ENCODE assay signal across 39 cellular contexts in genomic region chr1:152770411-152770810, GRCh38. TPM values are rescaled to one million over a fixed set of nuclear protein-coding genes. Genes with fewer than 3 reads are reported as not detected.
"Had no signal": no experiment of that assay in that cellular context is flagged by ENCODE, and none has a peak within 500 bp of the region (broad histone marks: within the 10 kb centered on the region; RNA-seq: fewer than 3 reads in every experiment).

No MANE protein-coding gene starts in this region.

- H3K27ac ChIP-seq: brain microvascular endothelial cell, gastroesophageal sphincter, heart right ventricle, WERI-Rb-1 had no signal

- H3K36me3 Mint-ChIP-seq: activated CD4-positive, alpha-beta memory T cell treated with anti-CD3 and anti-CD28 coated beads for 36 hours; activated CD8-positive, alpha-beta memory T cell treated with anti-CD3 and anti-CD28 coated beads, Interleukin-2, amount 10 ng/mL, durations not matched to agents 7 days and 5 days; activated naive CD8-positive, alpha-beta T cell had no signal

- H3K4me1 Mint-ChIP-seq: activated B cell treated with CpG ODN at 0.5 μM for 24 hours; activated CD8-positive, alpha-beta memory T cell treated with anti-CD3 and anti-CD28 coated beads, Interleukin-2, amount 10 ng/mL, durations not matched to agents 7 days and 5 days; activated T-helper 17 cell treated with anti-CD3 and anti-CD28 coated beads, Interleukin-2, amount 50 U/mL, for 72 hours had no signal

- H3K4me3 ChIP-seq: gastroesophageal sphincter, heart right ventricle had no signal

- DNase-seq: activated B cell treated with CpG ODN at 0.5 μM for 24 hours; activated CD4-positive, alpha-beta memory T cell treated with anti-CD3 and anti-CD28 coated beads for 36 hours; activated CD4-positive, alpha-beta T cell treated with anti-CD3 and anti-CD28 coated beads for 48 hours; activated CD8-positive, alpha-beta memory T cell treated with anti-CD3 and anti-CD28 coated beads, Interleukin-2, amount 10 ng/mL, durations not matched to agents 7 days and 5 days; activated CD8-positive, alpha-beta memory T cell treated with anti-CD3 and anti-CD28 coated beads, Interleukin-2, amount 50 U/mL, for 4 hours; activated CD8-positive, alpha-beta T cell treated with anti-CD3 and anti-CD28 coated beads, Interleukin-2, amount 10 ng/mL, durations not matched to agents 7 days and 5 days; activated effector memory CD4-positive, alpha-beta T cell treated with Interleukin-2 at 50 U/mL for 16 hours; activated gamma-delta T cell treated with Interleukin-2 at 50 U/mL for 16 hours; activated naive CD4-positive, alpha-beta T cell treated with anti-CD3 and anti-CD28 coated beads, Interleukin-2, amount 50 U/mL, for 16 hours; activated naive CD4-positive, alpha-beta T cell treated with Interleukin-2 at 50 U/mL for 16 hours; activated T-cell treated with anti-CD3 and anti-CD28 coated beads, Interleukin-2, amount 50 U/mL, for 1 hour; activated T-cell treated with anti-CD3 and anti-CD28 coated beads, Interleukin-2, amount 50 U/mL, for 72 hours; amniotic stem cell; anterior cingulate cortex; brain microvascular endothelial cell; caudate nucleus; cortex of kidney; dermis blood vessel endothelial cell; effector CD4-positive, alpha-beta T cell; effector memory CD8-positive, alpha-beta T cell; foreskin melanocyte; heart right ventricle; T-helper 1 cell; T-helper 17 cell; T1000; WERI-Rb-1 had no signal

- H3K9me3 ChIP-seq: gastroesophageal sphincter had no signal

- H3K4me3 Mint-ChIP-seq: activated B cell treated with CpG ODN at 0.5 μM for 24 hours; activated CD4-positive, alpha-beta memory T cell treated with anti-CD3 and anti-CD28 coated beads for 36 hours; activated CD8-positive, alpha-beta memory T cell treated with anti-CD3 and anti-CD28 coated beads, Interleukin-2, amount 10 ng/mL, durations not matched to agents 7 days and 5 days; activated CD8-positive, alpha-beta T cell treated with anti-CD3 and anti-CD28 coated beads, Interleukin-2, amount 10 ng/mL, durations not matched to agents 7 days and 5 days; activated naive CD8-positive, alpha-beta T cell; activated T-cell treated with anti-CD3 and anti-CD28 coated beads, Interleukin-2, amount 50 U/mL, for 72 hours; activated T-helper 17 cell treated with anti-CD3 and anti-CD28 coated beads, Interleukin-2, amount 50 U/mL, for 72 hours; effector memory CD8-positive, alpha-beta T cell; T-helper 17 cell; T-helper 2 cell treated with Interferon-gamma antibody and Interleukin-4, amounts not matched to agents 5 μg/mL and 100 μg/mL, for 36 hours had no signal

- H3K36me3 ChIP-seq: brain microvascular endothelial cell, gastroesophageal sphincter, heart right ventricle, WERI-Rb-1 had no signal

- H3K9me3 Mint-ChIP-seq: activated CD4-positive, alpha-beta memory T cell treated with anti-CD3 and anti-CD28 coated beads for 36 hours; activated T-helper 17 cell treated with anti-CD3 and anti-CD28 coated beads, Interleukin-2, amount 50 U/mL, for 72 hours; T-helper 2 cell treated with Interferon-gamma antibody and Interleukin-4, amounts not matched to agents 5 μg/mL and 100 μg/mL, for 36 hours had no signal

- H3K27ac Mint-ChIP-seq: activated B cell treated with CpG ODN at 0.5 μM for 24 hours; activated CD4-positive, alpha-beta memory T cell treated with anti-CD3 and anti-CD28 coated beads for 36 hours; activated CD8-positive, alpha-beta memory T cell treated with anti-CD3 and anti-CD28 coated beads, Interleukin-2, amount 10 ng/mL, durations not matched to agents 7 days and 5 days; activated CD8-positive, alpha-beta T cell treated with anti-CD3 and anti-CD28 coated beads, Interleukin-2, amount 10 ng/mL, durations not matched to agents 7 days and 5 days; activated naive CD8-positive, alpha-beta T cell; activated T-cell treated with anti-CD3 and anti-CD28 coated beads, Interleukin-2, amount 50 U/mL, for 72 hours; activated T-helper 17 cell treated with anti-CD3 and anti-CD28 coated beads, Interleukin-2, amount 50 U/mL, for 72 hours; effector memory CD8-positive, alpha-beta T cell; T-helper 17 cell; T-helper 2 cell treated with Interferon-gamma antibody and Interleukin-4, amounts not matched to agents 5 μg/mL and 100 μg/mL, for 36 hours had no signal

- H3K27me3 ChIP-seq: brain microvascular endothelial cell, gastroesophageal sphincter had no signal

- ATAC-seq: activated CD4-positive, CD25-positive, alpha-beta regulatory T cell treated with anti-CD3 and anti-CD28 coated beads, Interleukin-2, amount 50 U/mL, for 24 hours; activated CD8-positive, alpha-beta memory T cell treated with anti-CD3 and anti-CD28 coated beads, Interleukin-2, amount 10 ng/mL, durations not matched to agents 7 days and 5 days; activated CD8-positive, alpha-beta T cell treated with anti-CD3 and anti-CD28 coated beads, Interleukin-2, amount 10 ng/mL, durations not matched to agents 7 days and 5 days; activated T-cell treated with anti-CD3 and anti-CD28 coated beads, Interleukin-2, amount 50 U/mL, for 72 hours; activated T-helper 17 cell treated with anti-CD3 and anti-CD28 coated beads, Interleukin-2, amount 50 U/mL, for 72 hours; effector memory CD8-positive, alpha-beta T cell; gastroesophageal sphincter; heart right ventricle; T-helper 17 cell had no signal

- H3K4me1 ChIP-seq: gastroesophageal sphincter, heart right ventricle had no signal

RNA-seq across cellular contexts. Expression of gene LCE1F, which starts 4.5 kb away (rescaled TPM):
- total RNA-seq: activated B cell treated with CpG ODN at 0.5 μM for 24 hours; activated CD4-positive, alpha-beta memory T cell treated with anti-CD3 and anti-CD28 coated beads for 36 hours; activated CD8-positive, alpha-beta memory T cell treated with anti-CD3 and anti-CD28 coated beads for 36 hours; activated CD8-positive, alpha-beta memory T cell treated with anti-CD3 and anti-CD28 coated beads, Interleukin-2, amount 10 ng/mL, durations not matched to agents 7 days and 5 days; activated CD8-positive, alpha-beta T cell treated with anti-CD3 and anti-CD28 coated beads, Interleukin-2, amount 10 ng/mL, durations not matched to agents 7 days and 5 days; activated T-cell treated with anti-CD3 and anti-CD28 coated beads, Interleukin-2, amount 50 U/mL, for 72 hours; activated T-helper 17 cell treated with anti-CD3 and anti-CD28 coated beads, Interleukin-2, amount 50 U/mL, for 72 hours; astrocyte; chondrocyte; dermis blood vessel endothelial cell; epithelial cell of proximal tubule; esophagus mucosa; fibroblast of villous mesenchyme; gastroesophageal sphincter; glomerular endothelial cell; heart right ventricle; T-helper 17 cell had no signal
- polyA plus RNA-seq: adipose tissue, heart right ventricle had no signal

RNA-seq across cellular contexts. Expression of gene KPRP, which starts 12.6 kb away (rescaled TPM):
- total RNA-seq: activated B cell treated with CpG ODN at 0.5 μM for 24 hours; activated CD4-positive, alpha-beta memory T cell treated with anti-CD3 and anti-CD28 coated beads for 36 hours; activated CD8-positive, alpha-beta memory T cell treated with anti-CD3 and anti-CD28 coated beads for 36 hours; activated CD8-positive, alpha-beta memory T cell treated with anti-CD3 and anti-CD28 coated beads, Interleukin-2, amount 10 ng/mL, durations not matched to agents 7 days and 5 days; activated CD8-positive, alpha-beta T cell treated with anti-CD3 and anti-CD28 coated beads, Interleukin-2, amount 10 ng/mL, durations not matched to agents 7 days and 5 days; activated T-cell treated with anti-CD3 and anti-CD28 coated beads, Interleukin-2, amount 50 U/mL, for 72 hours; activated T-helper 17 cell treated with anti-CD3 and anti-CD28 coated beads, Interleukin-2, amount 50 U/mL, for 72 hours; astrocyte; chondrocyte; dermis blood vessel endothelial cell; epithelial cell of proximal tubule; fibroblast of villous mesenchyme; glomerular endothelial cell; heart right ventricle; T-helper 17 cell had no signal
- polyA plus RNA-seq: adipose tissue, heart right ventricle had no signal

RNA-seq across cellular contexts. Expression of gene LCE1E, which starts 15.6 kb away (rescaled TPM):
- total RNA-seq: activated B cell treated with CpG ODN at 0.5 μM for 24 hours; activated CD4-positive, alpha-beta memory T cell treated with anti-CD3 and anti-CD28 coated beads for 36 hours; activated CD8-positive, alpha-beta memory T cell treated with anti-CD3 and anti-CD28 coated beads for 36 hours; activated CD8-positive, alpha-beta memory T cell treated with anti-CD3 and anti-CD28 coated beads, Interleukin-2, amount 10 ng/mL, durations not matched to agents 7 days and 5 days; activated CD8-positive, alpha-beta T cell treated with anti-CD3 and anti-CD28 coated beads, Interleukin-2, amount 10 ng/mL, durations not matched to agents 7 days and 5 days; activated T-cell treated with anti-CD3 and anti-CD28 coated beads, Interleukin-2, amount 50 U/mL, for 72 hours; activated T-helper 17 cell treated with anti-CD3 and anti-CD28 coated beads, Interleukin-2, amount 50 U/mL, for 72 hours; astrocyte; chondrocyte; dermis blood vessel endothelial cell; epithelial cell of proximal tubule; esophagus mucosa; fibroblast of villous mesenchyme; glomerular endothelial cell; heart right ventricle; T-helper 17 cell had no signal
- polyA plus RNA-seq: adipose tissue, heart right ventricle had no signal

RNA-seq across cellular contexts. Expression of gene LCE1D, which starts 26.1 kb away (rescaled TPM):
- total RNA-seq: activated B cell treated with CpG ODN at 0.5 μM for 24 hours; activated CD4-positive, alpha-beta memory T cell treated with anti-CD3 and anti-CD28 coated beads for 36 hours; activated CD8-positive, alpha-beta memory T cell treated with anti-CD3 and anti-CD28 coated beads for 36 hours; activated CD8-positive, alpha-beta memory T cell treated with anti-CD3 and anti-CD28 coated beads, Interleukin-2, amount 10 ng/mL, durations not matched to agents 7 days and 5 days; activated CD8-positive, alpha-beta T cell treated with anti-CD3 and anti-CD28 coated beads, Interleukin-2, amount 10 ng/mL, durations not matched to agents 7 days and 5 days; activated T-cell treated with anti-CD3 and anti-CD28 coated beads, Interleukin-2, amount 50 U/mL, for 72 hours; activated T-helper 17 cell treated with anti-CD3 and anti-CD28 coated beads, Interleukin-2, amount 50 U/mL, for 72 hours; astrocyte; chondrocyte; dermis blood vessel endothelial cell; epithelial cell of proximal tubule; esophagus mucosa; fibroblast of villous mesenchyme; gastroesophageal sphincter; glomerular endothelial cell; heart right ventricle; T-helper 17 cell had no signal
- polyA plus RNA-seq: adipose tissue, heart right ventricle had no signal

RNA-seq across cellular contexts. Expression of gene LCE1C, which starts 36.0 kb away (rescaled TPM):
- total RNA-seq: activated B cell treated with CpG ODN at 0.5 μM for 24 hours; activated CD4-positive, alpha-beta memory T cell treated with anti-CD3 and anti-CD28 coated beads for 36 hours; activated CD8-positive, alpha-beta memory T cell treated with anti-CD3 and anti-CD28 coated beads for 36 hours; activated CD8-positive, alpha-beta memory T cell treated with anti-CD3 and anti-CD28 coated beads, Interleukin-2, amount 10 ng/mL, durations not matched to agents 7 days and 5 days; activated CD8-positive, alpha-beta T cell treated with anti-CD3 and anti-CD28 coated beads, Interleukin-2, amount 10 ng/mL, durations not matched to agents 7 days and 5 days; activated T-cell treated with anti-CD3 and anti-CD28 coated beads, Interleukin-2, amount 50 U/mL, for 72 hours; activated T-helper 17 cell treated with anti-CD3 and anti-CD28 coated beads, Interleukin-2, amount 50 U/mL, for 72 hours; astrocyte; chondrocyte; dermis blood vessel endothelial cell; epithelial cell of proximal tubule; fibroblast of villous mesenchyme; gastroesophageal sphincter; glomerular endothelial cell; heart right ventricle; T-helper 17 cell had no signal
- polyA plus RNA-seq: adipose tissue, heart right ventricle had no signal
